Comparison of ENCODE assay signal across 11 cellular contexts in genomic region chr3:53843195-53844177, GRCh38. TPM values are rescaled to one million over a fixed set of nuclear protein-coding genes. Genes with fewer than 3 reads are reported as not detected.
A peak's percentile ranks its signal among the peaks of the same experiment; 100 is the strongest.
DNase-seq lines count a peak whose midpoint lies in the region; ATAC-seq and TF ChIP-seq lines count a peak whose summit lies in the region.
"Had no signal": no experiment of that assay in that cellular context is flagged by ENCODE, and none has a peak within 500 bp of the region (broad histone marks: within the 10 kb centered on the region; RNA-seq: fewer than 3 reads in every experiment).

No MANE protein-coding gene starts in this region.

- H3K36me3 ChIP-seq in GM23338 (ENCODE audit: insufficient read depth): no peaks in the 10 kb centered on the region
- H3K36me3 ChIP-seq in WERI-Rb-1: no peaks in the 10 kb centered on the region
- no peaks in the 10 kb centered on the region for H3K36me3 ChIP-seq in PC-9 (ENCODE audit: low read depth)

- H3K36me3 Mint-ChIP-seq in GM23338 (ENCODE audit: low read depth) (no peaks in the 10 kb centered on the region; the same call in 2 of the 3 replicates), progenitor cell of endocrine pancreas (ENCODE audit: insufficient read depth) (peaks cover 4% of the 10 kb centered on the region)

- H3K27ac ChIP-seq in GM23338 (ENCODE audit: low read depth): no peak overlapping the region
- H3K27ac ChIP-seq in WERI-Rb-1: no peak overlapping the region
- no peak overlapping the region for H3K27ac ChIP-seq in PC-9

- no TSS peak for BruUV-seq in PC-9 (replicated peaks; lab: Mats Ljungman, UMichigan)

- H3K4me2 ChIP-seq in GM23338 (peak overlapping the region; percentile 29; the same call in 1 of the 2 replicates), PC-9 (no peak overlapping the region)

- no peak for TF ChIP-seq POLR2A in erythroblast (IDR thresholded peaks at IDR 0.05; ENCODE audit: low read length)

- intact Hi-C loops in PC-9 (cut with micrococcal nuclease; ENCODE audit: unreplicated experiment): no loop called here

- H3K4me1 ChIP-seq in GM23338 (ENCODE audit: insufficient read depth): peaks cover 15% of the 10 kb centered on the region
- no peaks in the 10 kb centered on the region for H3K4me1 ChIP-seq in PC-9 (replicated peaks; ENCODE audit: insufficient read depth)

- DNase-seq in GM23338 (ENCODE audit: low spot score) (no peak), WERI-Rb-1 (peak; percentile 47), progenitor cell of endocrine pancreas (ENCODE audit: low spot score, unreplicated experiment) (no peak), erythroblast (lab: John Stamatoyannopoulos, UW) (no peak), iPS-NIHi7 (ENCODE audit: extremely low spot score) (no peak), PC-9 (no peak), NOMO-1 treated with dmso at 0.1 percent for 144 hours (lab: John Stamatoyannopoulos, UW; ENCODE audit: unreplicated experiment) (no peak)
- DNase-seq: cortex of kidney, NCI-H1105 treated with DMSO at 0.1 percent for 48 hours had no signal

- H3K79me2 ChIP-seq in GM23338 (replicated peaks; ENCODE audit: insufficient read depth): peaks cover 7% of the 10 kb centered on the region; the same call in 1 of the 2 replicates
- no peaks in the 10 kb centered on the region for H3K79me2 ChIP-seq in PC-9 (ENCODE audit: low read depth)

- H3K9me3 Mint-ChIP-seq in GM23338: no peaks in the 10 kb centered on the region
- H3K9me3 Mint-ChIP-seq in progenitor cell of endocrine pancreas (ENCODE audit: low read depth): no peaks in the 10 kb centered on the region

- no peak overlapping the region for H2AFZ ChIP-seq in GM23338
- no peak overlapping the region for H2AFZ ChIP-seq in PC-9

- no peak overlapping the region for H3K4me3 ChIP-seq in GM23338
- H3K4me3 ChIP-seq in WERI-Rb-1 (ENCODE audit: low read depth, low read length): no peak overlapping the region
- no peak overlapping the region for H3K4me3 ChIP-seq in PC-9

- H3K9me3 ChIP-seq in WERI-Rb-1 (ENCODE audit: severe bottlenecking) (peaks cover 4% of the 10 kb centered on the region), PC-9 (ENCODE audit: insufficient read depth, low read depth) (no peaks in the 10 kb centered on the region)

- H3K27ac Mint-ChIP-seq in GM23338: no peak overlapping the region
- peak overlapping the region; percentile 94 for H3K27ac Mint-ChIP-seq in progenitor cell of endocrine pancreas

- H3F3A ChIP-seq in GM23338 (replicated peaks; ENCODE audit: low read depth) (0 out of 2 replicates have a peak, but pooled peaks cover 5% of the 10 kb centered on the region), PC-9 (ENCODE audit: insufficient read depth, low read depth) (no peaks in the 10 kb centered on the region)

- peaks cover 23% of the 10 kb centered on the region for H3K27me3 Mint-ChIP-seq in GM23338 (ENCODE audit: insufficient read depth, low read depth, poor library complexity)
- peaks cover 5% of the 10 kb centered on the region for H3K27me3 Mint-ChIP-seq in progenitor cell of endocrine pancreas

- no peak for TF ChIP-seq CTCF in GM23338 (conservative IDR thresholded peaks at IDR 0.05; ENCODE audit: low read depth in 2 of 2)
- no peak for TF ChIP-seq CTCF in WERI-Rb-1 (IDR thresholded peaks at IDR 0.05; ENCODE audit: low read depth, low read length)
- no peak for TF ChIP-seq CTCF in progenitor cell of endocrine pancreas (IDR thresholded peaks at IDR 0.05; ENCODE audit: unreplicated experiment)
- TF ChIP-seq CTCF in PC-9 (conservative IDR thresholded peaks at IDR 0.05): no peak

- H3K4me1 Mint-ChIP-seq in GM23338 (peaks cover 31% of the 10 kb centered on the region), progenitor cell of endocrine pancreas (ENCODE audit: low read depth) (peaks cover 33% of the 10 kb centered on the region)

- CTCF ChIA-PET in PC-9 (lab: Charles Lee): no interaction called here

- H3K27me3 ChIP-seq in GM23338 (ENCODE audit: insufficient read depth) (peaks cover 20% of the 10 kb centered on the region), WERI-Rb-1 (ENCODE audit: insufficient read depth, low read depth, severe bottlenecking) (no peaks in the 10 kb centered on the region), PC-9 (ENCODE audit: insufficient read depth, low read depth) (peaks cover 18% of the 10 kb centered on the region)

- ATAC-seq in GM18511 (IDR thresholded peaks at IDR 0.05; ENCODE audit: unreplicated experiment): peak; percentile 49
- no peak for ATAC-seq in GM23338

- H3K9me2 ChIP-seq in GM23338 (ENCODE audit: insufficient read depth): no peaks in the 10 kb centered on the region
- H3K9me2 ChIP-seq in PC-9 (ENCODE audit: insufficient read depth): no peaks in the 10 kb centered on the region

- no peaks in the 10 kb centered on the region for H4K20me1 ChIP-seq in GM23338 (replicated peaks; ENCODE audit: insufficient read depth)
- H4K20me1 ChIP-seq in PC-9 (ENCODE audit: insufficient read depth): no peaks in the 10 kb centered on the region

- H3K4me3 Mint-ChIP-seq in GM23338 (no peak overlapping the region), progenitor cell of endocrine pancreas (ENCODE audit: low read depth) (peak overlapping the region; percentile 25)

- POLR2A ChIA-PET in PC-9 (lab: Charles Lee; ENCODE audit: unreplicated experiment): no interaction called here

TF ChIP-seq in GM23338, 12 proteins besides CTCF, POLR2A, EP300 and RAD21 (continues in another document):
- TF ChIP-seq EZH2 (IDR thresholded peaks at IDR 0.05; ENCODE audit: low read depth, unreplicated experiment) (no peak), JUNB (IDR thresholded peaks at IDR 0.05; ENCODE audit: unreplicated experiment) (no peak), POLR2AphosphoS5 (IDR thresholded peaks at IDR 0.05; ENCODE audit: low read depth) (no peak), EZH2phosphoT487 (IDR thresholded peaks at IDR 0.05; ENCODE audit: unreplicated experiment) (no peak), CREB1 (CRISPR knock-in tag; IDR thresholded peaks at IDR 0.05; ENCODE audit: low read depth) (no peak), ZNF114 (CRISPR knock-in tag; IDR thresholded peaks at IDR 0.05) (no peak), NANOG (IDR thresholded peaks at IDR 0.05; ENCODE audit: borderline replicate concordance) (no peak)
- TF ChIP-seq, protein P1, sequence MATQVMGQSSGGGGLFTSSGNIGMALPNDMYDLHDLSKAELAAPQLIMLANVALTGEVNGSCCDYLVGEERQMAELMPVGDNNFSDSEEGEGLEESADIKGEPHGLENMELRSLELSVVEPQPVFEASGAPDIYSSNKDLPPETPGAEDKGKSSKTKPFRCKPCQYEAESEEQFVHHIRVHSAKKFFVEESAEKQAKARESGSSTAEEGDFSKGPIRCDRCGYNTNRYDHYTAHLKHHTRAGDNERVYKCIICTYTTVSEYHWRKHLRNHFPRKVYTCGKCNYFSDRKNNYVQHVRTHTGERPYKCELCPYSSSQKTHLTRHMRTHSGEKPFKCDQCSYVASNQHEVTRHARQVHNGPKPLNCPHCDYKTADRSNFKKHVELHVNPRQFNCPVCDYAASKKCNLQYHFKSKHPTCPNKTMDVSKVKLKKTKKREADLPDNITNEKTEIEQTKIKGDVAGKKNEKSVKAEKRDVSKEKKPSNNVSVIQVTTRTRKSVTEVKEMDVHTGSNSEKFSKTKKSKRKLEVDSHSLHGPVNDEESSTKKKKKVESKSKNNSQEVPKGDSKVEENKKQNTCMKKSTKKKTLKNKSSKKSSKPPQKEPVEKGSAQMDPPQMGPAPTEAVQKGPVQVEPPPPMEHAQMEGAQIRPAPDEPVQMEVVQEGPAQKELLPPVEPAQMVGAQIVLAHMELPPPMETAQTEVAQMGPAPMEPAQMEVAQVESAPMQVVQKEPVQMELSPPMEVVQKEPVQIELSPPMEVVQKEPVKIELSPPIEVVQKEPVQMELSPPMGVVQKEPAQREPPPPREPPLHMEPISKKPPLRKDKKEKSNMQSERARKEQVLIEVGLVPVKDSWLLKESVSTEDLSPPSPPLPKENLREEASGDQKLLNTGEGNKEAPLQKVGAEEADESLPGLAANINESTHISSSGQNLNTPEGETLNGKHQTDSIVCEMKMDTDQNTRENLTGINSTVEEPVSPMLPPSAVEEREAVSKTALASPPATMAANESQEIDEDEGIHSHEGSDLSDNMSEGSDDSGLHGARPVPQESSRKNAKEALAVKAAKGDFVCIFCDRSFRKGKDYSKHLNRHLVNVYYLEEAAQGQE (IDR thresholded peaks at IDR 0.05; ENCODE audit: unreplicated experiment): no peak

RNA-seq across cellular contexts. Expression of gene CHDH, which starts 2.7 kb away (rescaled TPM):
- total RNA-seq in GM23338 (2014; rRNA removed; shearing (Covaris generic)): 6.6 and 31.4 TPM in 2 replicates
- polyA plus RNA-seq in GM23338 (2016; fragmentation: Nextera tagmentation; extraction: Ambion mirVana): 2.3 and 2.5 TPM in 2 replicates
- total RNA-seq in progenitor cell of endocrine pancreas: 17.7 and 17.9 TPM in 2 replicates
- total RNA-seq in PC-9 (2021): 0.28 TPM in 1 of 2 replicates, not detected in the other

RNA-seq across cellular contexts. Expression of gene IL17RB, which starts 2.9 kb away (rescaled TPM):
- total RNA-seq in GM23338 (2014; rRNA removed; shearing (Covaris generic)): 5.7 and 8.3 TPM in 2 replicates
- 6.4 and 6.9 TPM in 2 replicates for polyA plus RNA-seq in GM23338 (2016; fragmentation: Nextera tagmentation; extraction: Ambion mirVana)
- 10.9 and 11.1 TPM in 2 replicates for total RNA-seq in progenitor cell of endocrine pancreas
- not detected in 2 replicates for total RNA-seq in PC-9 (2021)
- total RNA-seq: lung microvascular endothelial cell had no signal

RNA-seq across cellular contexts. Expression of gene ACTR8, which starts 38.5 kb away (rescaled TPM):
- 23.0 and 25.7 TPM in 2 replicates for total RNA-seq in GM23338 (2014; rRNA removed; shearing (Covaris generic))
- 16.2 and 19.8 TPM in 2 replicates for polyA plus RNA-seq in GM23338 (2016; fragmentation: Nextera tagmentation; extraction: Ambion mirVana)
- total RNA-seq in progenitor cell of endocrine pancreas: 55.1 and 60.8 TPM in 2 replicates
- 21.5 and 25.5 TPM in 2 replicates for total RNA-seq in PC-9 (2021)

RNA-seq across cellular contexts. Expression of gene SELENOK, which starts 48.2 kb away (rescaled TPM):
- total RNA-seq in GM23338 (2014; rRNA removed; shearing (Covaris generic)): 21.4 and 26.4 TPM in 2 replicates
- 168 and 182 TPM in 2 replicates for polyA plus RNA-seq in GM23338 (2016; fragmentation: Nextera tagmentation; extraction: Ambion mirVana)
- total RNA-seq in progenitor cell of endocrine pancreas (40.2 and 44.2 TPM in 2 replicates), PC-9 (2021) (19.9 and 21.9 TPM in 2 replicates)
